8 cellular contexts compared by ENCODE assay signal in the genomic region with DNA sequence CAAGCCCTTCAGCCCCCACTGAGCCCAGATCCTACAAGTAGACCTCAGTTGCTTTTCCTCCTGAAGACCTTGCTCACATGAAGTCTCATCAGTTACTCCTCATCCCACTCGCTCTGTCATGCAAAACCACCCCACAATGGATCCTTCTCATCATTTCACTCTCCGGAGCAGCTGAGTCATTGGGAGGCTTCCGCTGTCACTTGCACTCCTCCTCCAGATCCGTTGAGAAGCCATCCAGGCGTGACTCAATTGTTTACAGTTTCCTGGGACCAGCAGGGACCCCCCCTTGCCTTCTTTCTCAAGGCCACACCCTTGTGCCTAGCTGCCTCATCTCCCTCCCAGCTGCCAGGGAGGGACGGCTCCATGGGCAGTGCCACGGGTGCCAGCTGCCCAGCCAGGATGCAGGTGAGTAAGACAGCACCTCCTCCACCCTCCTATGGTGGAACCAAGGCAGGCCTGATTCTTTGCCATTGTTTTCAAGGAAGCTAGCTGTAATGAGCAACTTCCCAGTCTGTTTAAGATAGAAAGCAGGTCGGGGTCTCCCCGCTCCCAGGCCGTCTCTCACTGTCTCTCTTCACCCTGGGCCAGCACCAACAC. TPM values are rescaled to one million over a fixed set of nuclear protein-coding genes. Genes with fewer than 3 reads are reported as not detected.
DNase-seq lines count a peak whose midpoint lies in the region; ATAC-seq and TF ChIP-seq lines count a peak whose summit lies in the region.

No MANE protein-coding gene starts in this region.

- ATAC-seq in GM21576 (IDR thresholded peaks at IDR 0.05; ENCODE audit: unreplicated experiment), result no peak

- TF ChIP-seq CTCF in glutamatergic neuron (IDR thresholded peaks at IDR 0.05; ENCODE audit: partially characterized antibody, unreplicated experiment), result no peak

- H3K4me3 Mint-ChIP-seq in glutamatergic neuron (ENCODE audit: unreplicated experiment), result no peak overlapping the region
- peak overlapping the region; percentile 77 for H3K4me3 Mint-ChIP-seq in stimulated activated naive CD8-positive, alpha-beta T cell treated with anti-CD3 and anti-CD28 coated beads, Interleukin-15, Interleukin-2, amounts not matched to agents 100 ng/mL and 50 ng/mL, for 24 hours

- no peaks in the 10 kb centered on the region for H3K4me1 Mint-ChIP-seq in glutamatergic neuron (ENCODE audit: low read depth, unreplicated experiment)
- peaks cover 83% of the 10 kb centered on the region for H3K4me1 Mint-ChIP-seq in stimulated activated naive CD8-positive, alpha-beta T cell treated with anti-CD3 and anti-CD28 coated beads, Interleukin-15, Interleukin-2, amounts not matched to agents 100 ng/mL and 50 ng/mL, for 24 hours (ENCODE audit: low read depth)

- peaks cover 8% of the 10 kb centered on the region for H3K9me3 Mint-ChIP-seq in glutamatergic neuron (ENCODE audit: unreplicated experiment)
- no peaks in the 10 kb centered on the region for H3K9me3 Mint-ChIP-seq in stimulated activated naive CD8-positive, alpha-beta T cell treated with anti-CD3 and anti-CD28 coated beads, Interleukin-15, Interleukin-2, amounts not matched to agents 100 ng/mL and 50 ng/mL, for 24 hours

- no peaks in the 10 kb centered on the region for H3K27me3 Mint-ChIP-seq in glutamatergic neuron (ENCODE audit: unreplicated experiment)
- no peaks in the 10 kb centered on the region for H3K27me3 Mint-ChIP-seq in stimulated activated naive CD8-positive, alpha-beta T cell treated with anti-CD3 and anti-CD28 coated beads, Interleukin-15, Interleukin-2, amounts not matched to agents 100 ng/mL and 50 ng/mL, for 24 hours

- no peak overlapping the region for H3K27ac Mint-ChIP-seq in glutamatergic neuron (ENCODE audit: unreplicated experiment)
- peak overlapping the region; percentile 89 for H3K27ac Mint-ChIP-seq in stimulated activated naive CD8-positive, alpha-beta T cell treated with anti-CD3 and anti-CD28 coated beads, Interleukin-15, Interleukin-2, amounts not matched to agents 100 ng/mL and 50 ng/mL, for 24 hours

- H3K36me3 Mint-ChIP-seq in glutamatergic neuron (ENCODE audit: unreplicated experiment), result peaks cover 13% of the 10 kb centered on the region
- peaks cover 18% of the 10 kb centered on the region for H3K36me3 Mint-ChIP-seq in stimulated activated naive CD8-positive, alpha-beta T cell treated with anti-CD3 and anti-CD28 coated beads, Interleukin-15, Interleukin-2, amounts not matched to agents 100 ng/mL and 50 ng/mL, for 24 hours (ENCODE audit: low read depth)

- DNase-seq in Daoy (ENCODE audit: low read depth) (peak; percentile 89), NCI-H187 (lab: John Stamatoyannopoulos, UW) (peak; percentile 9 to 46), glutamatergic neuron (peak; percentile 5), NCI-H82 (lab: John Stamatoyannopoulos, UW) (no peak), NCI-H2081 treated with DMSO at 0.1 percent for 48 hours (lab: John Stamatoyannopoulos, UW) (no peak)
- peak; percentile 22 for DNase-seq in activated CD8-positive, alpha-beta memory T cell treated with anti-CD3 and anti-CD28 coated beads, Interleukin-2, amount 50 U/mL, for 4 hours

RNA-seq across cellular contexts. Expression of gene GPR55, which starts 16.3 kb away (rescaled TPM):
- not detected in 2 replicates for total RNA-seq in Daoy (2014; rRNA removed; shearing (Covaris generic))
- total RNA-seq in glutamatergic neuron (ENCODE audit: unreplicated experiment), result not detected

RNA-seq across cellular contexts. Expression of gene ITM2C, which starts 44.0 kb away (rescaled TPM):
- total RNA-seq in Daoy (2014; rRNA removed; shearing (Covaris generic)), result 41.8 and 41.9 TPM in 2 replicates
- total RNA-seq in glutamatergic neuron (ENCODE audit: unreplicated experiment), result 72.0 TPM

Comparison
In these comparisons a context has a peak if more than half of its experiments do, and no peak if none do; other contexts are left out.
1. DNase-seq: peak in Daoy (single experiment), NCI-H187 (2 of 2), activated CD8-positive, alpha-beta memory T cell treated with anti-CD3 and anti-CD28 coated beads, Interleukin-2, amount 50 U/mL, for 4 hours (single experiment) and glutamatergic neuron (single experiment); none in NCI-H82 (single experiment) and NCI-H2081 treated with DMSO at 0.1 percent for 48 hours (single experiment).